1 cellular context compared by ENCODE assay signal in genomic region chr11:33737362-33737821, GRCh38.
TF ChIP-seq lines count a peak whose summit lies in the region.

No MANE protein-coding gene starts in this region.

TF ChIP-seq in HepG2, 621 proteins besides CTCF, POLR2A, EP300 and RAD21:
- no peak for TF ChIP-seq NR1H2 (CRISPR knock-in tag; IDR thresholded peaks at IDR 0.05; ENCODE audit: borderline replicate concordance, low read depth)
- no peak for TF ChIP-seq ATM (IDR thresholded peaks at IDR 0.05; ENCODE audit: borderline replicate concordance)
- TF ChIP-seq CBFB (CRISPR knock-in tag; IDR thresholded peaks at IDR 0.05), result no peak
- TF ChIP-seq GABPA (IDR thresholded peaks at IDR 0.05; ENCODE audit: low read depth, low read length), result no peak
- TF ChIP-seq GABPA (CRISPR knock-in tag; IDR thresholded peaks at IDR 0.05; ENCODE audit: low read depth), result no peak
- TF ChIP-seq ZNF572 (CRISPR knock-in tag; IDR thresholded peaks at IDR 0.05), result no peak
- no peak for TF ChIP-seq ZNF644 (CRISPR knock-in tag; IDR thresholded peaks at IDR 0.05; ENCODE audit: low read depth)
- TF ChIP-seq ZNF253 (CRISPR knock-in tag; IDR thresholded peaks at IDR 0.05; ENCODE audit: borderline replicate concordance), result no peak
- TF ChIP-seq ZNF772 (CRISPR knock-in tag; IDR thresholded peaks at IDR 0.05), result no peak
- TF ChIP-seq ZNF138 (CRISPR knock-in tag; IDR thresholded peaks at IDR 0.05; ENCODE audit: low read depth), result no peak
- TF ChIP-seq PCBP2 (optimal IDR thresholded peaks at IDR 0.05; ENCODE audit: low read depth, low read length, poor library complexity, severe bottlenecking), result no peak
- no peak for TF ChIP-seq KLF13 (CRISPR knock-in tag; IDR thresholded peaks at IDR 0.05)
- TF ChIP-seq ZNF367 (CRISPR knock-in tag; IDR thresholded peaks at IDR 0.05; ENCODE audit: borderline replicate concordance), result no peak
- TF ChIP-seq ZNF83 (CRISPR knock-in tag; IDR thresholded peaks at IDR 0.05; ENCODE audit: borderline replicate concordance), result no peak
- no peak for TF ChIP-seq CC2D1A (CRISPR knock-in tag; IDR thresholded peaks at IDR 0.05)
- TF ChIP-seq ZNF891 (CRISPR knock-in tag; IDR thresholded peaks at IDR 0.05), result no peak
- no peak for TF ChIP-seq ARID5B (CRISPR knock-in tag; IDR thresholded peaks at IDR 0.05)
- TF ChIP-seq ZBTB34 (CRISPR knock-in tag; IDR thresholded peaks at IDR 0.05), result no peak
- no peak for TF ChIP-seq NBN (conservative IDR thresholded peaks at IDR 0.05)
- TF ChIP-seq CBX5 (CRISPR knock-in tag; IDR thresholded peaks at IDR 0.05; ENCODE audit: borderline replicate concordance), result no peak
- TF ChIP-seq ISL2 (CRISPR knock-in tag; IDR thresholded peaks at IDR 0.05), result no peak
